In genomic region chr2:226756131-226756530, GRCh38 we compare ENCODE assay signal across 14 cellular contexts. TPM values are rescaled to one million over a fixed set of nuclear protein-coding genes. Genes with fewer than 3 reads are reported as not detected.
DNase-seq lines count a peak whose midpoint lies in the region; ATAC-seq and TF ChIP-seq lines count a peak whose summit lies in the region.
"Had no signal": no experiment of that assay in that cellular context is flagged by ENCODE, and none has a peak within 500 bp of the region (broad histone marks: within the 10 kb centered on the region; RNA-seq: fewer than 3 reads in every experiment).

No MANE protein-coding gene starts in this region.

- no peak for ATAC-seq in WTC11
- ATAC-seq in stimulated activated naive CD8-positive, alpha-beta T cell treated with anti-CD3 and anti-CD28 coated beads, Interleukin-15, Interleukin-2, amounts not matched to agents 100 U/mL and 50 U/mL, for 24 hours: peak; percentile 76

- H2AFZ ChIP-seq in hepatocyte: no peak overlapping the region

- H3K4me2 ChIP-seq in hepatocyte: peak overlapping the region; percentile 45

- no peaks in the 10 kb centered on the region for H3K36me3 ChIP-seq in hepatocyte (replicated peaks; ENCODE audit: insufficient read depth, low read depth)
- H3K36me3 ChIP-seq: lower lobe of right lung had no signal

- no peaks in the 10 kb centered on the region for H3K9me2 ChIP-seq in hepatocyte (replicated peaks; ENCODE audit: insufficient read depth)

- H3K4me3 ChIP-seq in hepatocyte: no peak overlapping the region
- H3K4me3 ChIP-seq: lower lobe of right lung had no signal

- H3K27me3 Mint-ChIP-seq in WTC11 (ENCODE audit: low read depth): no peaks in the 10 kb centered on the region

- no peaks in the 10 kb centered on the region for H3K9me3 ChIP-seq in hepatocyte (ENCODE audit: low read depth)
- H3K9me3 ChIP-seq: lower lobe of right lung had no signal

- 55% methylated on average over 2 of the region's 2 CpGs for WGBS in hepatocyte (ENCODE audit: low lambda C conversion rate, missing lambda C conversion rate)

- peak overlapping the region; percentile 29; the same call in 1 of the 2 replicates for H3K27ac Mint-ChIP-seq in WTC11
- H3K27ac Mint-ChIP-seq: activated T-helper 1 cell treated with anti-CD3 and anti-CD28 coated beads, Interleukin-12 subunit alpha, Interleukin-12 subunit beta, Interleukin-2, Interleukin-4 antibody, amounts not matched to agents 30 ng/mL and 10 ng/mL and 1 ng/mL, durations not matched to agents 14 hours and 24 hours and 36 hours had no signal

- DNase-seq in DMS 273 (lab: John Stamatoyannopoulos, UW; ENCODE audit: unreplicated experiment): peak; percentile 15
- DNase-seq in DMS 273 treated with DMSO at 0.1 percent for 48 hours (lab: John Stamatoyannopoulos, UW): no peak
- no peak for DNase-seq in WTC11 (ENCODE audit: low spot score)
- DNase-seq in hepatocyte (ENCODE audit: low spot score): peak; percentile 59
- DNase-seq in stimulated activated naive CD8-positive, alpha-beta T cell treated with anti-CD3 and anti-CD28 coated beads, Interleukin-15, Interleukin-2, amounts not matched to agents 100 U/mL and 50 U/mL, for 24 hours: no peak
- no peak for DNase-seq in DMS153 treated with DMSO at 0.1 percent for 48 hours (lab: John Stamatoyannopoulos, UW; ENCODE audit: unreplicated experiment)
- no peak for DNase-seq in NCI-H524 treated with DMSO at 0.1 percent for 48 hours (lab: John Stamatoyannopoulos, UW)
- DNase-seq in SK-N-DZ (ENCODE audit: low spot score): no peak
- DNase-seq: effector memory CD4-positive, alpha-beta T cell; Karpas-422; lower lobe of right lung; NCI-H748 treated with DMSO at 0.1 percent for 48 hours had no signal

- peak overlapping the region; percentile 86 for H3K27ac ChIP-seq in hepatocyte
- H3K27ac ChIP-seq: 22Rv1, lower lobe of right lung had no signal

- no peaks in the 10 kb centered on the region for H4K20me1 ChIP-seq in hepatocyte (ENCODE audit: insufficient read depth, poor library complexity, severe bottlenecking)

- TF ChIP-seq CTCF in WTC11 (IDR thresholded peaks at IDR 0.05) (no peak), hepatocyte (IDR thresholded peaks at IDR 0.05; ENCODE audit: poor library complexity) (no peak)

- H3K4me1 Mint-ChIP-seq in WTC11: peaks cover 35% of the 10 kb centered on the region

- CTCF ChIA-PET in WTC11 (lab: Charles Lee): no interaction called here

- peaks cover 47% of the 10 kb centered on the region for H3K4me1 ChIP-seq in hepatocyte (ENCODE audit: insufficient read depth)

- POLR2A ChIA-PET in WTC11 (lab: Charles Lee): no interaction called here

- H3K27me3 ChIP-seq in hepatocyte: no peaks in the 10 kb centered on the region

- no peak overlapping the region for H3K4me3 Mint-ChIP-seq in WTC11
- H3K4me3 Mint-ChIP-seq: activated T-helper 1 cell treated with anti-CD3 and anti-CD28 coated beads, Interleukin-12 subunit alpha, Interleukin-12 subunit beta, Interleukin-2, Interleukin-4 antibody, amounts not matched to agents 30 ng/mL and 10 ng/mL and 1 ng/mL, durations not matched to agents 14 hours and 24 hours and 36 hours had no signal

- no peaks in the 10 kb centered on the region for H3K36me3 Mint-ChIP-seq in WTC11

- H3K9me3 Mint-ChIP-seq in WTC11: no peaks in the 10 kb centered on the region
- H3K9me3 Mint-ChIP-seq: activated T-helper 1 cell treated with anti-CD3 and anti-CD28 coated beads, Interleukin-12 subunit alpha, Interleukin-12 subunit beta, Interleukin-2, Interleukin-4 antibody, amounts not matched to agents 30 ng/mL and 10 ng/mL and 1 ng/mL, durations not matched to agents 14 hours and 24 hours and 36 hours had no signal

- peaks cover 79% of the 10 kb centered on the region for H3K79me2 ChIP-seq in hepatocyte

TF ChIP-seq in WTC11, 78 proteins besides CTCF, POLR2A, EP300 and RAD21:
- TF ChIP-seq E2F1 (CRISPR knock-in tag; IDR thresholded peaks at IDR 0.05) (no peak), ZNF423 (CRISPR knock-in tag; IDR thresholded peaks at IDR 0.05) (no peak), ZNF671 (CRISPR knock-in tag; IDR thresholded peaks at IDR 0.05) (no peak), SOX15 (CRISPR knock-in tag; IDR thresholded peaks at IDR 0.05) (no peak), ZNF512 (CRISPR knock-in tag; IDR thresholded peaks at IDR 0.05; ENCODE audit: borderline replicate concordance) (no peak), HMGXB4 (CRISPR knock-in tag; IDR thresholded peaks at IDR 0.05) (no peak), MLX (CRISPR knock-in tag; IDR thresholded peaks at IDR 0.05) (no peak), NFATC4 (CRISPR knock-in tag; IDR thresholded peaks at IDR 0.05) (no peak)
- TF ChIP-seq, protein P1, sequence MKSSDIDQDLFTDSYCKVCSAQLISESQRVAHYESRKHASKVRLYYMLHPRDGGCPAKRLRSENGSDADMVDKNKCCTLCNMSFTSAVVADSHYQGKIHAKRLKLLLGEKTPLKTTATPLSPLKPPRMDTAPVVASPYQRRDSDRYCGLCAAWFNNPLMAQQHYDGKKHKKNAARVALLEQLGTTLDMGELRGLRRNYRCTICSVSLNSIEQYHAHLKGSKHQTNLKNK (CRISPR knock-in tag; IDR thresholded peaks at IDR 0.05): no peak
- TF ChIP-seq, protein P2, sequence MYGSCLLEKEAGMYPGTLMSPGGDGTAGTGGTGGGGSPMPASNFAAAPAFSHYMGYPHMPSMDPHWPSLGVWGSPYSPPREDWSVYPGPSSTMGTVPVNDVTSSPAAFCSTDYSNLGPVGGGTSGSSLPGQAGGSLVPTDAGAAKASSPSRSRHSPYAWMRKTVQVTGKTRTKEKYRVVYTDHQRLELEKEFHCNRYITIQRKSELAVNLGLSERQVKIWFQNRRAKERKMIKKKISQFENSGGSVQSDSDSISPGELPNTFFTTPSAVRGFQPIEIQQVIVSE (CRISPR knock-in tag; IDR thresholded peaks at IDR 0.05; ENCODE audit: borderline replicate concordance): no peak
- TF ChIP-seq, protein P3, sequence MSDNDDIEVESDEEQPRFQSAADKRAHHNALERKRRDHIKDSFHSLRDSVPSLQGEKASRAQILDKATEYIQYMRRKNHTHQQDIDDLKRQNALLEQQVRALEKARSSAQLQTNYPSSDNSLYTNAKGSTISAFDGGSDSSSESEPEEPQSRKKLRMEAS (CRISPR knock-in tag; IDR thresholded peaks at IDR 0.05): no peak

RNA-seq across cellular contexts. Expression of gene IRS1, which starts 43.5 kb away (rescaled TPM):
- 18.2 to 22.9 TPM (median 18.6 TPM) in 3 replicates for total RNA-seq in WTC11 (2021)
- 20.1 and 25.6 TPM in 2 replicates for total RNA-seq in hepatocyte
- 10.9 and 12.5 TPM in 2 replicates for polyA plus RNA-seq in hepatocyte
- polyA plus RNA-seq in SK-N-DZ (2014; cell fraction: cytosol; rRNA removed): 2.2 and 2.5 TPM in 2 replicates
- polyA plus RNA-seq in SK-N-DZ (2014; cell fraction: nucleus; rRNA removed): 0.96 and 1.3 TPM in 2 replicates

Comparison
In these comparisons a context has a peak if more than half of its experiments do, and no peak if none do; other contexts are left out.
1. DNase-seq: peak in DMS 273 (single experiment) and hepatocyte (single experiment); none in DMS 273 treated with DMSO at 0.1 percent for 48 hours (single experiment), WTC11 (single experiment), stimulated activated naive CD8-positive, alpha-beta T cell treated with anti-CD3 and anti-CD28 coated beads, Interleukin-15, Interleukin-2, amounts not matched to agents 100 U/mL and 50 U/mL, for 24 hours (single experiment), DMS153 treated with DMSO at 0.1 percent for 48 hours (single experiment), NCI-H524 treated with DMSO at 0.1 percent for 48 hours (single experiment) and SK-N-DZ (single experiment).